ENCODE assay signal across 12 cellular contexts in genomic region chr1:27970401-27970800, GRCh38. TPM values are rescaled to one million over a fixed set of nuclear protein-coding genes. Genes with fewer than 3 reads are reported as not detected.
A peak's percentile ranks its signal among the peaks of the same experiment; 100 is the strongest.
DNase-seq lines count a peak whose midpoint lies in the region; ATAC-seq and TF ChIP-seq lines count a peak whose summit lies in the region.
"Had no signal": no experiment of that assay in that cellular context is flagged by ENCODE, and none has a peak within 500 bp of the region (broad histone marks: within the 10 kb centered on the region; RNA-seq: fewer than 3 reads in every experiment).

No MANE protein-coding gene starts in this region.

- peaks cover 25% of the 10 kb centered on the region for H3K36me3 Mint-ChIP-seq in CD4-positive, CD25-positive, alpha-beta regulatory T cell

- no peak overlapping the region for H3K9ac ChIP-seq in SK-N-SH

- no peak for ATAC-seq in CD4-positive, CD25-positive, alpha-beta regulatory T cell (ENCODE audit: low read depth in 2 of 2)
- ATAC-seq in psoas muscle (peak; percentile 61 to 75 (median 67)), GM21390 (IDR thresholded peaks at IDR 0.05; ENCODE audit: unreplicated experiment) (no peak)
- ATAC-seq: foreskin keratinocyte had no signal

- no peaks in the 10 kb centered on the region for H3K9me3 ChIP-seq in CD4-positive, CD25-positive, alpha-beta regulatory T cell (ENCODE audit: control insufficient read depth in 2 of 2, low read length in 2 of 2)
- H3K9me3 ChIP-seq in SK-N-SH, result no peaks in the 10 kb centered on the region
- H3K9me3 ChIP-seq in psoas muscle, result no peaks in the 10 kb centered on the region

- peaks cover 11% of the 10 kb centered on the region for H3K4me1 ChIP-seq in CD4-positive, CD25-positive, alpha-beta regulatory T cell (ENCODE audit: control insufficient read depth, insufficient read depth, low read length, poor library complexity, severe bottlenecking)
- H3K4me1 ChIP-seq in SK-N-SH (ENCODE audit: control insufficient read depth in 1 of 2, insufficient read depth in 2 of 2, low read depth in 1 of 2, low read length in 1 of 2) (peaks cover 10 to 14% of the 10 kb centered on the region in 2 experiments; a peak in 3 of 4 replicates), psoas muscle (peaks cover 9% of the 10 kb centered on the region)
- H3K4me1 ChIP-seq: foreskin keratinocyte had no signal

- no peak for TF ChIP-seq RAD21 in SK-N-SH (IDR thresholded peaks at IDR 0.05; ENCODE audit: low read length)

- H3K36me3 ChIP-seq in CD4-positive, CD25-positive, alpha-beta regulatory T cell (ENCODE audit: control insufficient read depth, insufficient read depth, low read length), result peaks cover 51% of the 10 kb centered on the region
- peaks cover 11 to 23% of the 10 kb centered on the region in 2 experiments for H3K36me3 ChIP-seq in SK-N-SH (replicated peaks in 1 of 2; ENCODE audit: control insufficient read depth in 1 of 2, insufficient read depth in 2 of 2, low read length in 1 of 2)
- peaks cover 0 to 56% of the 10 kb centered on the region in 2 donors for H3K36me3 ChIP-seq in psoas muscle (ENCODE audit: insufficient read depth in 1 of 2, low read depth in 1 of 2)

- CTCF ChIA-PET in SK-N-SH (lab: Yijun Ruan, JAX), result interaction anchor here (1.0 to 1.4 kb wide), 2 partner anchors 9 to 37 kb away, joined by 4 read pairs; no protein-coding TSS in a partner anchor

- no peak overlapping the region for H2AFZ ChIP-seq in SK-N-SH (ENCODE audit: low read depth)

- POLR2A ChIA-PET in SK-N-SH (lab: Yijun Ruan, JAX), result no interaction called here

- no peak for DNase-seq in CD4-positive, CD25-positive, alpha-beta regulatory T cell
- no peak for DNase-seq in SK-N-SH
- peak; percentile 72 for DNase-seq in fibroblast of pulmonary artery (ENCODE audit: low read depth)
- peak; percentile 59 to 74 for DNase-seq in psoas muscle
- no peak for DNase-seq in NCI-H524 treated with DMSO at 0.1 percent for 48 hours (lab: John Stamatoyannopoulos, UW)
- DNase-seq in activated naive CD4-positive, alpha-beta T cell treated with anti-CD3 and anti-CD28 coated beads, Interleukin-2, amount 50 U/mL, for 16 hours, result no peak
- no peak for DNase-seq in SHP77 treated with DMSO at 0.1 percent for 48 hours (lab: John Stamatoyannopoulos, UW)
- DNase-seq: activated CD8-positive, alpha-beta memory T cell treated with anti-CD3 and anti-CD28 coated beads, Interleukin-2, amount 50 U/mL, for 48 hours; foreskin keratinocyte; NCI-H1694 had no signal

- no peaks in the 10 kb centered on the region for H3K9me3 Mint-ChIP-seq in CD4-positive, CD25-positive, alpha-beta regulatory T cell

- peak overlapping the region in 2 of 3 donors; percentile 42 to 55 for H3K27ac Mint-ChIP-seq in CD4-positive, CD25-positive, alpha-beta regulatory T cell

- no peaks in the 10 kb centered on the region for H4K20me1 ChIP-seq in SK-N-SH (ENCODE audit: insufficient read depth)

- no peak for TF ChIP-seq EP300 in SK-N-SH (IDR thresholded peaks at IDR 0.05; ENCODE audit: borderline replicate concordance in 1 of 2, low read depth in 1 of 2, low read length in 1 of 2)

- H3F3A ChIP-seq in SK-N-SH (replicated peaks; ENCODE audit: insufficient read depth), result peaks cover 8% of the 10 kb centered on the region

- no peak for TF ChIP-seq CTCF in SK-N-SH (IDR thresholded peaks at IDR 0.05)
- no peak for TF ChIP-seq CTCF in fibroblast of pulmonary artery (IDR thresholded peaks at IDR 0.05; ENCODE audit: low read length, missing control alignments)
- no peak for TF ChIP-seq CTCF in psoas muscle (IDR thresholded peaks at IDR 0.05)

- intact Hi-C loops in psoas muscle (cut with DNase I), result loop anchor here in 1 of 2 donors (5.0 kb wide), 1 partner anchor 53 kb away; no protein-coding TSS in a partner anchor

- H3K4me3 Mint-ChIP-seq in CD4-positive, CD25-positive, alpha-beta regulatory T cell, result no peak overlapping the region

- no peak overlapping the region for H3K27ac ChIP-seq in CD4-positive, CD25-positive, alpha-beta regulatory T cell (ENCODE audit: insufficient read depth, low read length, poor library complexity, severe bottlenecking)
- H3K27ac ChIP-seq in SK-N-SH (ENCODE audit: low read depth in 2 of 2, low read length in 1 of 2) (peak overlapping the region in 1 of 2 experiments; percentile 59; a peak in 2 of 4 replicates), psoas muscle (peak overlapping the region; percentile 54)
- H3K27ac ChIP-seq: foreskin keratinocyte had no signal

- no peaks in the 10 kb centered on the region for H3K27me3 ChIP-seq in CD4-positive, CD25-positive, alpha-beta regulatory T cell (ENCODE audit: control insufficient read depth, insufficient read depth, low read length)
- no peaks in the 10 kb centered on the region for H3K27me3 ChIP-seq in SK-N-SH (ENCODE audit: insufficient read depth)
- no peaks in the 10 kb centered on the region for H3K27me3 ChIP-seq in psoas muscle (ENCODE audit: insufficient read depth in 3 of 3, low read length in 2 of 3)
- H3K27me3 ChIP-seq: foreskin keratinocyte had no signal

- H3K9me2 ChIP-seq in SK-N-SH, result no peaks in the 10 kb centered on the region

- H3K4me3 ChIP-seq in CD4-positive, CD25-positive, alpha-beta regulatory T cell (ENCODE audit: low read depth, low read length), result no peak overlapping the region
- H3K4me3 ChIP-seq in SK-N-SH (ENCODE audit: low read depth in 2 of 2, low read length in 1 of 2) (no peak overlapping the region), fibroblast of pulmonary artery (replicated peaks; ENCODE audit: low read depth, low read length) (no peak overlapping the region), psoas muscle (no peak overlapping the region)

- H3K79me2 ChIP-seq in SK-N-SH (ENCODE audit: insufficient read depth), result no peaks in the 10 kb centered on the region

- H3K4me1 Mint-ChIP-seq in CD4-positive, CD25-positive, alpha-beta regulatory T cell, result peaks cover 7 to 30% (median 18%) of the 10 kb centered on the region in 4 donors

- no peaks in the 10 kb centered on the region for H3K27me3 Mint-ChIP-seq in CD4-positive, CD25-positive, alpha-beta regulatory T cell

- H3K4me2 ChIP-seq in SK-N-SH, result peak overlapping the region; percentile 30; the same call in 1 of the 2 replicates

- WGBS in SK-N-SH (ENCODE audit: low lambda C conversion rate), result 81% methylated on average over 6 of the region's 6 CpGs
- 62 to 72% (median 68%) methylated on average over 6 of the region's 6 CpGs for WGBS in psoas muscle, 3 donors

TF ChIP-seq in SK-N-SH, 30 proteins besides CTCF, POLR2A, EP300 and RAD21:
- TF ChIP-seq TCF12 (IDR thresholded peaks at IDR 0.05), result peak; percentile 40; the same call in 1 of the 2 replicates
- peak; percentile 36; the same call in 1 of the 2 replicates for TF ChIP-seq FOSL2 (IDR thresholded peaks at IDR 0.05; ENCODE audit: borderline replicate concordance, low read depth)
- no peak for TF ChIP-seq PBX3 (IDR thresholded peaks at IDR 0.05)

RNA-seq across cellular contexts. Expression of gene XKR8, which starts 10.6 kb away (rescaled TPM):
- total RNA-seq in CD4-positive, CD25-positive, alpha-beta regulatory T cell, result 9.1 TPM
- 10 to 100 TPM; 10.3 to 20.3 (median 17.9) TPM for polyA plus RNA-seq in CD4-positive, CD25-positive, alpha-beta regulatory T cell
- polyA plus RNA-seq in SK-N-SH (2012; rRNA removed) (0.02 TPM in 1 of 2 replicates, not detected in the other), psoas muscle (1 to 10 TPM; 3.3 to 5.2 (median 4.5) TPM)
- polyA plus RNA-seq in SK-N-SH (2012; cell fraction: cytosol; rRNA removed), result 0.01 and 0.03 TPM in 2 replicates
- polyA plus RNA-seq in SK-N-SH (2012; cell fraction: nucleus; rRNA removed), result 0.07 and 0.19 TPM in 2 replicates
- 1 to 10 TPM; 3.8 to 5.8 (median 4.3) TPM for total RNA-seq in psoas muscle
- polyA plus RNA-seq: neural cell had no signal

RNA-seq across cellular contexts. Expression of gene SMPDL3B, which starts 35.6 kb away (rescaled TPM):
- 0.32 TPM for total RNA-seq in CD4-positive, CD25-positive, alpha-beta regulatory T cell
- under 1 TPM in 2 of 4 donors, not detected in 2; 0.24 to 0.50 TPM for polyA plus RNA-seq in CD4-positive, CD25-positive, alpha-beta regulatory T cell
- polyA plus RNA-seq in SK-N-SH (2012; rRNA removed) (0.67 and 0.95 TPM in 2 replicates), psoas muscle (under 1 TPM in 2 of 3 donors, not detected in 1; 0.03 to 0.05 TPM)
- polyA plus RNA-seq in SK-N-SH (2012; cell fraction: cytosol; rRNA removed), result 0.35 and 0.46 TPM in 2 replicates
- 0.64 and 0.82 TPM in 2 replicates for polyA plus RNA-seq in SK-N-SH (2012; cell fraction: nucleus; rRNA removed)
- not detected for total RNA-seq in psoas muscle
- polyA plus RNA-seq: neural cell had no signal

RNA-seq across cellular contexts. Expression of gene RPA2, which starts 56.0 kb away (rescaled TPM):
- total RNA-seq in CD4-positive, CD25-positive, alpha-beta regulatory T cell, result 36.6 TPM
- polyA plus RNA-seq in CD4-positive, CD25-positive, alpha-beta regulatory T cell, result 100 to 1,000 TPM; 199 to 237 (median 206) TPM
- 39.8 and 39.9 TPM in 2 replicates for polyA plus RNA-seq in SK-N-SH (2012; rRNA removed)
- 39.9 and 41.1 TPM in 2 replicates for polyA plus RNA-seq in SK-N-SH (2012; cell fraction: cytosol; rRNA removed)
- polyA plus RNA-seq in SK-N-SH (2012; cell fraction: nucleus; rRNA removed), result 14.9 and 26.1 TPM in 2 replicates
- total RNA-seq in psoas muscle, result 10 to 100 TPM; 42.5 to 72.3 (median 47.7) TPM
- 10 to 100 TPM; 43.8 to 79.6 (median 71.5) TPM for polyA plus RNA-seq in psoas muscle

Comparison
In these comparisons a context has a peak if more than half of its experiments do, and no peak if none do; other contexts are left out.
1. ATAC-seq: peak in psoas muscle (4 of 4); none in CD4-positive, CD25-positive, alpha-beta regulatory T cell (0 of 2) and GM21390 (single experiment).
2. DNase-seq: peak in fibroblast of pulmonary artery (single experiment) and psoas muscle (2 of 2); none in CD4-positive, CD25-positive, alpha-beta regulatory T cell (0 of 3), SK-N-SH (single experiment), NCI-H524 treated with DMSO at 0.1 percent for 48 hours (single experiment), activated naive CD4-positive, alpha-beta T cell treated with anti-CD3 and anti-CD28 coated beads, Interleukin-2, amount 50 U/mL, for 16 hours (single experiment) and SHP77 treated with DMSO at 0.1 percent for 48 hours (single experiment).